Comparison of ENCODE assay signal across 8 cellular contexts in the genomic region with DNA sequence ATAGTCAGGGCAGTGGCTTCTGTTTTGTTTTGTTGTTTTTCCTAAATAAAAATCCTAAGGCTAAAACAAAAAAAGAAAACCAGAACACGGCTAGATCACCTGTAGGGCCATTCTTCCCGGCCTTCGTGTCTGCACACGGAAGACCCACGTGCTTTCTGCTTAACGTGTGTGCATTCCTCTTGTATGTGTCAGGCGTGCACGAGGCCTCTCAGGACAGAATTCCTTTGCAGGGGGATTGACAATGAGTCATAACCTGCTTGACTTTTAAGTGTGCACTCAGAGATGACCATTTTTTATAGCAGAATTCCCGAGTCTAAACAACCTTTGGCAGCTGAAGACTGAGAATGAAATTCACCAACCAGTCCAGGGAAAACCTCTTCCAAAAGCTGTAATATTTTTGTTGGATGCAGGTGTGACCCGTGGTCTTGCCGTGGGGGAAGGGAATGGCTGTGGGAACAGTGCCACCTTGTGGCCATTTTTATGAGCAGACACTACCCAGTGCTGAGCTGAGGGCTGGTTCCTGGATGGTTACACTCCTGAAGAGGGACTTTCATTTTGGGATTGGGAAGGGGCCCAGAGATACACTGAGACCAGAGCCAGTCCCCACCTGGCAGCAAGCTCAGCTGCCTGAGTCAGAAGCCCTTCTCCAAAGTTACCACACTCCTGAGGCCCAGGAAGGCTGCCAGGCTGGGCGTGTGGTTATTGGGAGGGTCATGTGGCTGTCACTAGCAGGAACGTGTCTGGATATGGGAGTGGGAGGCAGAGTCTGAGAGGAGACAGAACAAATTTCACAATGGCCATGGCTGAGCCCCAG. TPM values are rescaled to one million over a fixed set of nuclear protein-coding genes. Genes with fewer than 3 reads are reported as not detected.
DNase-seq lines count a peak whose midpoint lies in the region; ATAC-seq and TF ChIP-seq lines count a peak whose summit lies in the region.

No MANE protein-coding gene starts in this region.

- intact Hi-C loops in Caco-2 (cut with micrococcal nuclease; ENCODE audit: unreplicated experiment) (loop anchor here (1.0 to 5.0 kb wide), 6 partner anchors 52 to 255 kb away; partner anchors contain the start of gene USP47), left cardiac atrium (cut with DNase I) (loop anchor here (2.0 to 10.0 kb wide), 3 partner anchors 113 to 247 kb away; no protein-coding TSS in a partner anchor)

- peaks cover 45% of the 10 kb centered on the region for H3K4me1 ChIP-seq in Caco-2

- peak overlapping the region; percentile 65 for H3K4me3 Mint-ChIP-seq in Caco-2 (ENCODE audit: unreplicated experiment)

- no peaks in the 10 kb centered on the region for H3K36me3 ChIP-seq in Caco-2 (ENCODE audit: control insufficient read depth, insufficient read depth, low read length)
- no peaks in the 10 kb centered on the region for H3K36me3 ChIP-seq in SU-DHL-6 (ENCODE audit: low read length)

- DNase-seq in Caco-2: peak; percentile 90 to 92
- DNase-seq in M059J (ENCODE audit: low read depth): peak; percentile 100
- DNase-seq in amniotic stem cell (lab: John Stamatoyannopoulos, UW): peak; percentile 82
- DNase-seq in left cardiac atrium: peak; percentile 87
- peak; percentile 92 for DNase-seq in pulmonary artery endothelial cell (ENCODE audit: low read depth, low spot score)

- H3K9me3 ChIP-seq in Caco-2: 0 out of 2 replicates have a peak, but pooled peaks cover 3% of the 10 kb centered on the region
- H3K9me3 ChIP-seq in SU-DHL-6 (ENCODE audit: insufficient read depth, low read length): no peaks in the 10 kb centered on the region

- no peak overlapping the region for H2AFZ ChIP-seq in SU-DHL-6 (ENCODE audit: low read depth, low read length, severe bottlenecking)

- H3K9me3 Mint-ChIP-seq in Caco-2 (ENCODE audit: unreplicated experiment): peaks cover 25% of the 10 kb centered on the region

- POLR2A ChIA-PET in Caco-2 (lab: Charles Lee): interaction anchor here (0.8 kb wide), 1 partner anchor 37 kb away, joined by 3 read pairs; no protein-coding TSS in a partner anchor

- no peaks in the 10 kb centered on the region for H3K27me3 ChIP-seq in Caco-2 (replicated peaks; ENCODE audit: control insufficient read depth, insufficient read depth, low read length)
- H3K27me3 ChIP-seq in SU-DHL-6 (ENCODE audit: low read length): no peaks in the 10 kb centered on the region

- H3K9ac ChIP-seq in SU-DHL-6 (ENCODE audit: low read length): no peak overlapping the region

- H3K27ac ChIP-seq in SU-DHL-6 (ENCODE audit: low read depth, low read length): no peak overlapping the region

- ATAC-seq in GM21515 (IDR thresholded peaks at IDR 0.05; ENCODE audit: unreplicated experiment) (peak; percentile 86), left cardiac atrium (peak; percentile 85 to 87), HG03135 (IDR thresholded peaks at IDR 0.05; ENCODE audit: unreplicated experiment) (no peak)

- BruUV-seq in Caco-2 (replicated peaks; lab: Mats Ljungman, UMichigan): no TSS peak

- peaks cover 10% of the 10 kb centered on the region for H3K36me3 Mint-ChIP-seq in Caco-2 (ENCODE audit: insufficient read depth, unreplicated experiment)

- H3K27ac Mint-ChIP-seq in Caco-2 (ENCODE audit: unreplicated experiment): peak overlapping the region; percentile 97

- H3K79me2 ChIP-seq in SU-DHL-6 (ENCODE audit: insufficient read depth, low read length): no peaks in the 10 kb centered on the region

- no peaks in the 10 kb centered on the region for H3K27me3 Mint-ChIP-seq in Caco-2 (ENCODE audit: insufficient read depth, unreplicated experiment)

- H3K9me2 ChIP-seq in SU-DHL-6 (replicated peaks; ENCODE audit: insufficient read depth, low read length): no peaks in the 10 kb centered on the region

- H3K4me2 ChIP-seq in SU-DHL-6 (ENCODE audit: low read depth, low read length, poor library complexity, severe bottlenecking): no peak overlapping the region

- peaks cover 48% of the 10 kb centered on the region for H3K4me1 Mint-ChIP-seq in Caco-2 (ENCODE audit: low read depth, unreplicated experiment)

- CTCF ChIA-PET in Caco-2 (lab: Charles Lee): interaction anchor here (0.5 to 2.5 kb wide), 30 partner anchors 9 to 257 kb away, joined by 3 to 26 read pairs (median 6); partner anchors contain the start of genes DKK3 and USP47

- H3K4me3 ChIP-seq in Caco-2 (ENCODE audit: low read depth, low read length): peak overlapping the region; percentile 6; the same call in 1 of the 2 replicates
- no peak overlapping the region for H3K4me3 ChIP-seq in SU-DHL-6 (ENCODE audit: insufficient read depth, low read length, poor library complexity, severe bottlenecking)

- peak; percentile 87 to 89 for TF ChIP-seq CTCF in Caco-2 (IDR thresholded peaks at IDR 0.05; ENCODE audit: insufficient read depth in 1 of 2, low read depth in 1 of 2, low read length in 1 of 2, severe bottlenecking in 1 of 2, unreplicated experiment in 1 of 2)
- TF ChIP-seq CTCF in SU-DHL-6 (IDR thresholded peaks at IDR 0.05; ENCODE audit: insufficient read depth, low read length, poor library complexity, severe bottlenecking): peak; percentile 96

- H4K20me1 ChIP-seq in SU-DHL-6 (ENCODE audit: low read depth, low read length): no peaks in the 10 kb centered on the region

- H3F3A ChIP-seq in SU-DHL-6 (ENCODE audit: insufficient read depth): no peaks in the 10 kb centered on the region

RNA-seq across cellular contexts. Expression of gene DKK3, which starts 35.7 kb away (rescaled TPM):
- total RNA-seq in Caco-2 (2022) (156 and 165 TPM in 2 replicates), left cardiac atrium (1,000 to 10,000 TPM; 1,563 to 1,610 TPM), pulmonary artery endothelial cell (161 and 287 TPM in 2 replicates)
- total RNA-seq in M059J (2014; rRNA removed; shearing (Covaris generic)): 967 and 1,045 TPM in 2 replicates
